In genomic region chr14:65440230-65440629, GRCh38 we compare ENCODE assay signal across 28 cellular contexts.
"Had no signal": no experiment of that assay in that cellular context is flagged by ENCODE, and none has a peak within 500 bp of the region (broad histone marks: within the 10 kb centered on the region; RNA-seq: fewer than 3 reads in every experiment).

No MANE protein-coding gene starts in this region.

- H3K4me3 Mint-ChIP-seq: natural killer cell treated with Interleukin-12 subunit alpha and Interleukin-12 subunit beta and Interleukin-15 and Interleukin-18, amount 100 ng/mL, for 72 hours; nephron progenitor cell; neural crest cell; stimulated activated effector memory CD8-positive, alpha-beta T cell treated with anti-CD3 and anti-CD28 coated beads, Interleukin-12 subunit alpha, Interleukin-12 subunit beta, amount 100 ng/mL, for 72 hours; stimulated activated naive B cell treated with anti-CD40 and anti-IgM and Interleukin-4, amounts not matched to agents 10 μg/mL and 1 μg/mL and 100 μg/mL, for 72 hours; stimulated activated naive CD8-positive, alpha-beta T cell treated with anti-CD3 and anti-CD28 coated beads, Interleukin-15, Interleukin-2, amounts not matched to agents 100 ng/mL and 50 ng/mL, for 24 hours had no signal

- H3K27ac ChIP-seq: neutrophil, pancreas, prostate gland, right lobe of liver, sigmoid colon, stomach, thoracic aorta, thyroid gland, tibial nerve, upper lobe of left lung, vagina had no signal

- H3K4me3 ChIP-seq: pancreas, prostate gland, right lobe of liver, sigmoid colon, stomach, thoracic aorta, thyroid gland, tibial nerve, upper lobe of left lung, vagina had no signal

- H3K27me3 ChIP-seq: neutrophil, pancreas, right lobe of liver, sigmoid colon, stomach, thyroid gland, tibial nerve, upper lobe of left lung, vagina had no signal

- H3K9me3 ChIP-seq: neutrophil, pancreas, prostate gland, right lobe of liver, sigmoid colon, thoracic aorta, thyroid gland, upper lobe of left lung, vagina had no signal

- H3K27ac Mint-ChIP-seq: nephron progenitor cell; stimulated activated effector memory CD8-positive, alpha-beta T cell treated with anti-CD3 and anti-CD28 coated beads, Interleukin-12 subunit alpha, Interleukin-12 subunit beta, amount 100 ng/mL, for 72 hours; stimulated activated naive B cell treated with anti-CD40 and anti-IgM and Interleukin-4, amounts not matched to agents 10 μg/mL and 1 μg/mL and 100 μg/mL, for 72 hours had no signal

- DNase-seq: nephron progenitor cell; nucleus accumbens; pancreas; retina; right cardiac atrium; right lobe of liver; sigmoid colon; small intestine; stimulated activated CD4-positive, alpha-beta T cell treated with anti-CD3 and anti-CD28 coated beads, Interleukin-15, amount 100 ng/mL, for 24 hours; stimulated activated CD4-positive, alpha-beta T cell treated with anti-CD3 and anti-CD28 coated beads, Interleukin-2, amount 100 ng/mL, for 24 hours; stimulated activated CD4-positive, alpha-beta T cell treated with anti-CD3 and anti-CD28 coated beads, Interleukin-2, amount 100 ng/mL, for 48 hours; stimulated activated CD4-positive, alpha-beta T cell treated with anti-CD3 and anti-CD28 coated beads, Interleukin-4, amount 100 ng/mL, for 24 hours; stimulated activated naive B cell treated with anti-CD40 and anti-IgM and Interleukin-4, amounts not matched to agents 10 μg/mL and 1 μg/mL and 100 μg/mL, for 72 hours; stimulated activated naive CD4-positive, alpha-beta T cell treated with Interleukin-2 at 50 U/mL for 16 hours; stomach; thyroid gland; trophoblast cell; upper lobe of left lung had no signal

- H3K4me1 ChIP-seq: prostate gland, right lobe of liver, tibial nerve, vagina had no signal

- FAIRE-seq: small intestine, urothelium cell line had no signal

- H3K36me3 ChIP-seq: neutrophil, pancreas, prostate gland, right lobe of liver, sigmoid colon, thoracic aorta, thyroid gland, upper lobe of left lung, vagina had no signal

- H3K9me3 Mint-ChIP-seq: natural killer cell treated with Interleukin-12 subunit alpha and Interleukin-12 subunit beta and Interleukin-15 and Interleukin-18, amount 100 ng/mL, for 72 hours; stimulated activated effector memory CD8-positive, alpha-beta T cell treated with anti-CD3 and anti-CD28 coated beads, Interleukin-12 subunit alpha, Interleukin-12 subunit beta, amount 100 ng/mL, for 72 hours; stimulated activated naive B cell treated with anti-CD40 and anti-IgM and Interleukin-4, amounts not matched to agents 10 μg/mL and 1 μg/mL and 100 μg/mL, for 72 hours had no signal

- H3K27me3 Mint-ChIP-seq: natural killer cell treated with Interleukin-12 subunit alpha and Interleukin-12 subunit beta and Interleukin-15 and Interleukin-18, amount 100 ng/mL, for 72 hours; stimulated activated naive B cell treated with anti-CD40 and anti-IgM and Interleukin-4, amounts not matched to agents 10 μg/mL and 1 μg/mL and 100 μg/mL, for 72 hours; stimulated activated naive CD8-positive, alpha-beta T cell treated with anti-CD3 and anti-CD28 coated beads, Interleukin-15, Interleukin-2, amounts not matched to agents 100 ng/mL and 50 ng/mL, for 24 hours had no signal

- H3K4me1 Mint-ChIP-seq: nephron progenitor cell, neural crest cell had no signal

- ATAC-seq: natural killer cell treated with Interleukin-12 subunit alpha and Interleukin-12 subunit beta and Interleukin-15 and Interleukin-18, amount 100 ng/mL, for 72 hours; pancreas; right cardiac atrium; right lobe of liver; stimulated activated effector memory CD8-positive, alpha-beta T cell treated with anti-CD3 and anti-CD28 coated beads, Interleukin-12 subunit alpha, Interleukin-12 subunit beta, amount 100 ng/mL, for 72 hours; stimulated activated naive B cell treated with anti-CD40 and anti-IgM and Interleukin-4, amounts not matched to agents 10 μg/mL and 1 μg/mL and 100 μg/mL, for 72 hours had no signal
